ENCODE assay signal across 1 cellular context in genomic region chr17:47850692-47851573, GRCh38.
TF ChIP-seq lines count a peak whose summit lies in the region.

Gene SP6, minus strand, starts transcription at chr17:47851163. Its CDS starts 2,734 bp downstream, at chr17:47848429.

TF ChIP-seq in HEK293, 187 proteins besides CTCF, POLR2A, EP300 and RAD21 (continued from another document):
- TF ChIP-seq ZNF776 (tag by site-specific recombination; IDR thresholded peaks at IDR 0.05; ENCODE audit: borderline replicate concordance) (no peak), SP7 (tag by site-specific recombination; IDR thresholded peaks at IDR 0.05) (peak; percentile 31; the same call in 1 of the 2 replicates), ZFHX2 (tag by site-specific recombination; conservative IDR thresholded peaks at IDR 0.05) (peak; percentile 89), ZBTB20 (tag by site-specific recombination; IDR thresholded peaks at IDR 0.05) (peak; percentile 75), ZNF416 (tag by site-specific recombination; IDR thresholded peaks at IDR 0.05) (no peak), ZNF596 (tag by site-specific recombination; IDR thresholded peaks at IDR 0.05) (no peak), ZNF629 (tag by site-specific recombination; IDR thresholded peaks at IDR 0.05) (0 out of 2 replicates have a peak, but pooled peaks have one; percentile 14), FEZF1 (tag by site-specific recombination; IDR thresholded peaks at IDR 0.05) (no peak)
- TF ChIP-seq, protein P1, sequence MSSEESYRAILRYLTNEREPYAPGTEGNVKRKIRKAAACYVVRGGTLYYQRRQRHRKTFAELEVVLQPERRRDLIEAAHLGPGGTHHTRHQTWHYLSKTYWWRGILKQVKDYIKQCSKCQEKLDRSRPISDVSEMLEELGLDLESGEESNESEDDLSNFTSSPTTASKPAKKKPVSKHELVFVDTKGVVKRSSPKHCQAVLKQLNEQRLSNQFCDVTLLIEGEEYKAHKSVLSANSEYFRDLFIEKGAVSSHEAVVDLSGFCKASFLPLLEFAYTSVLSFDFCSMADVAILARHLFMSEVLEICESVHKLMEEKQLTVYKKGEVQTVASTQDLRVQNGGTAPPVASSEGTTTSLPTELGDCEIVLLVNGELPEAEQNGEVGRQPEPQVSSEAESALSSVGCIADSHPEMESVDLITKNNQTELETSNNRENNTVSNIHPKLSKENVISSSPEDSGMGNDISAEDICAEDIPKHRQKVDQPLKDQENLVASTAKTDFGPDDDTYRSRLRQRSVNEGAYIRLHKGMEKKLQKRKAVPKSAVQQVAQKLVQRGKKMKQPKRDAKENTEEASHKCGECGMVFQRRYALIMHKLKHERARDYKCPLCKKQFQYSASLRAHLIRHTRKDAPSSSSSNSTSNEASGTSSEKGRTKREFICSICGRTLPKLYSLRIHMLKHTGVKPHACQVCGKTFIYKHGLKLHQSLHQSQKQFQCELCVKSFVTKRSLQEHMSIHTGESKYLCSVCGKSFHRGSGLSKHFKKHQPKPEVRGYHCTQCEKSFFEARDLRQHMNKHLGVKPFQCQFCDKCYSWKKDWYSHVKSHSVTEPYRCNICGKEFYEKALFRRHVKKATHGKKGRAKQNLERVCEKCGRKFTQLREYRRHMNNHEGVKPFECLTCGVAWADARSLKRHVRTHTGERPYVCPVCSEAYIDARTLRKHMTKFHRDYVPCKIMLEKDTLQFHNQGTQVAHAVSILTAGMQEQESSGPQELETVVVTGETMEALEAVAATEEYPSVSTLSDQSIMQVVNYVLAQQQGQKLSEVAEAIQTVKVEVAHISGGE (tag by site-specific recombination; conservative IDR thresholded peaks at IDR 0.05; ENCODE audit: low read depth): no peak
